In genomic region chr1:188043536-188044245, GRCh38 we compare ENCODE assay signal across 21 cellular contexts.
A peak's percentile ranks its signal among the peaks of the same experiment; 100 is the strongest.
DNase-seq lines count a peak whose midpoint lies in the region; ATAC-seq, FAIRE-seq and TF ChIP-seq lines count a peak whose summit lies in the region.
"Had no signal": no experiment of that assay in that cellular context is flagged by ENCODE, and none has a peak within 500 bp of the region (broad histone marks: within the 10 kb centered on the region; RNA-seq: fewer than 3 reads in every experiment).

No MANE protein-coding gene starts in this region.

- H3K36me3 Mint-ChIP-seq in Calu3 (ENCODE audit: insufficient read depth, unreplicated experiment) = no peaks in the 10 kb centered on the region
- no peaks in the 10 kb centered on the region for H3K36me3 Mint-ChIP-seq in activated naive CD8-positive, alpha-beta T cell treated with anti-CD3 and anti-CD28 coated beads for 36 hours
- H3K36me3 Mint-ChIP-seq: CD4-positive, alpha-beta memory T cell had no signal

- peaks cover 24% of the 10 kb centered on the region for H3K4me1 Mint-ChIP-seq in Calu3 (ENCODE audit: low read depth, unreplicated experiment)
- no peaks in the 10 kb centered on the region for H3K4me1 Mint-ChIP-seq in activated naive CD8-positive, alpha-beta T cell treated with anti-CD3 and anti-CD28 coated beads for 36 hours
- H3K4me1 Mint-ChIP-seq: CD4-positive, alpha-beta memory T cell had no signal

- no peaks in the 10 kb centered on the region for H3K27me3 Mint-ChIP-seq in Calu3 (ENCODE audit: unreplicated experiment)
- no peaks in the 10 kb centered on the region for H3K27me3 Mint-ChIP-seq in activated naive CD8-positive, alpha-beta T cell treated with anti-CD3 and anti-CD28 coated beads for 36 hours
- H3K27me3 Mint-ChIP-seq: CD4-positive, alpha-beta memory T cell had no signal

- H3K27ac ChIP-seq in A549 (no peak overlapping the region), SU-DHL-6 (ENCODE audit: low read depth, low read length) (no peak overlapping the region), endothelial cell of umbilical vein (ENCODE audit: insufficient read depth, low read depth, low read length) (peak overlapping the region; percentile 94)

- H3K27me3 ChIP-seq in SU-DHL-6 (ENCODE audit: low read length) (no peaks in the 10 kb centered on the region), endothelial cell of umbilical vein (ENCODE audit: control insufficient read depth in 2 of 2, insufficient read depth in 2 of 2, low read length in 2 of 2) (no peaks in the 10 kb centered on the region)
- H3K27me3 ChIP-seq: BE2C had no signal

- no peaks in the 10 kb centered on the region for H3F3A ChIP-seq in SU-DHL-6 (ENCODE audit: insufficient read depth)

- CTCF ChIA-PET in A549 (lab: Yijun Ruan, JAX) (no interaction called here), Calu3 (lab: Charles Lee) (no interaction called here), endothelial cell of umbilical vein (lab: Charles Lee) (interaction anchor here (1.0 to 2.4 kb wide), 9 partner anchors 9 to 115 kb away, joined by 3 to 14 read pairs (median 5); no protein-coding TSS in a partner anchor)

- H3K4me3 Mint-ChIP-seq in Calu3 (ENCODE audit: low read depth, unreplicated experiment) = no peak overlapping the region
- H3K4me3 Mint-ChIP-seq in activated naive CD8-positive, alpha-beta T cell treated with anti-CD3 and anti-CD28 coated beads for 36 hours = no peak overlapping the region
- H3K4me3 Mint-ChIP-seq: CD4-positive, alpha-beta memory T cell had no signal

- FAIRE-seq in A549 (lab: Jason Lieb, UNC) (peak; percentile 59), endothelial cell of umbilical vein (lab: Jason Lieb, UNC) (peak; percentile 73)
- FAIRE-seq: GM19239, RCC 7860 had no signal

- POLR2A ChIA-PET in A549 (lab: Yijun Ruan, JAX) (no interaction called here), endothelial cell of umbilical vein (lab: Charles Lee) (interaction anchor here (1.1 kb wide), 1 partner anchor 16 kb away, joined by 3 read pairs; no protein-coding TSS in a partner anchor)

- intact Hi-C loops in Calu3 (cut with micrococcal nuclease; ENCODE audit: unreplicated experiment) = no loop called here
- intact Hi-C loops in endothelial cell of umbilical vein (cut with micrococcal nuclease) = loop anchor here (1.0 to 5.0 kb wide), 8 partner anchors 16 to 1095 kb away; no protein-coding TSS in a partner anchor
- intact Hi-C loops in Right ventricle myocardium inferior (cut with DNase I) = no loop called here

- H3K4me1 ChIP-seq in A549 (no peaks in the 10 kb centered on the region), endothelial cell of umbilical vein (ENCODE audit: control insufficient read depth, extremely low read depth, insufficient read depth, low read length) (peaks cover 33% of the 10 kb centered on the region)
- H3K4me1 ChIP-seq: BE2C, HAP-1 had no signal

- DNase-seq in A549 (ENCODE audit: low read depth in 1 of 2, low spot score in 1 of 2) = no peak
- no peak for DNase-seq in Calu3
- DNase-seq in endothelial cell of umbilical vein (ENCODE audit: low read depth, low spot score) = peak; percentile 92
- no peak for DNase-seq in stimulated activated CD4-positive, alpha-beta T cell treated with anti-CD3 and anti-CD28 coated beads, Interleukin-15, amount 100 ng/mL, for 24 hours
- DNase-seq in activated naive CD8-positive, alpha-beta T cell treated with anti-CD3 and anti-CD28 coated beads for 36 hours = no peak
- no peak for DNase-seq in Right ventricle myocardium inferior (ENCODE audit: missing footprints)
- DNase-seq: BE2C; CD4-positive, alpha-beta memory T cell; KBM-7; MV-4-11; NCI-H2029; NCI-H2171; NCI-H446; NCI-H82; SHP77; SK-N-SH had no signal

- TF ChIP-seq POLR2A in A549 (IDR thresholded peaks at IDR 0.05; ENCODE audit: low read length) (no peak), endothelial cell of umbilical vein (IDR thresholded peaks at IDR 0.05; ENCODE audit: low read depth, low read length) (no peak)

- H4K20me1 ChIP-seq in SU-DHL-6 (ENCODE audit: low read depth, low read length) (no peaks in the 10 kb centered on the region), endothelial cell of umbilical vein (replicated peaks; ENCODE audit: control insufficient read depth, extremely low read depth, insufficient read depth, low read length) (no peaks in the 10 kb centered on the region)

- H2AFZ ChIP-seq in SU-DHL-6 (ENCODE audit: low read depth, low read length, severe bottlenecking) = peak overlapping the region; percentile 71
- no peak overlapping the region for H2AFZ ChIP-seq in endothelial cell of umbilical vein (ENCODE audit: low read depth, low read length)

- H3K4me2 ChIP-seq in A549 (no peak overlapping the region), SU-DHL-6 (ENCODE audit: low read depth, low read length, poor library complexity, severe bottlenecking) (no peak overlapping the region), endothelial cell of umbilical vein (ENCODE audit: insufficient read depth, low read length) (peak overlapping the region; percentile 87)
- H3K4me2 ChIP-seq: SK-N-SH had no signal

- H3K4me3 ChIP-seq in A549 (no peak overlapping the region), SU-DHL-6 (ENCODE audit: insufficient read depth, low read length, poor library complexity, severe bottlenecking) (no peak overlapping the region), endothelial cell of umbilical vein (replicated peaks in 1 of 3; ENCODE audit: insufficient read depth in 1 of 3, low read depth in 1 of 3, low read length in 3 of 3) (peak overlapping the region in 1 of 3 experiments; percentile 26)
- H3K4me3 ChIP-seq: HAP-1 had no signal

- TF ChIP-seq RAD21 in A549 (conservative IDR thresholded peaks at IDR 0.05 in 1 of 2, IDR thresholded peaks at IDR 0.05 in 1 of 2) = no peak

- peaks cover 3% of the 10 kb centered on the region for H3K9me3 Mint-ChIP-seq in Calu3 (ENCODE audit: low read depth, unreplicated experiment)
- H3K9me3 Mint-ChIP-seq in activated naive CD8-positive, alpha-beta T cell treated with anti-CD3 and anti-CD28 coated beads for 36 hours = peaks cover 3% of the 10 kb centered on the region

- no peaks in the 10 kb centered on the region for H3K36me3 ChIP-seq in SU-DHL-6 (ENCODE audit: low read length)
- no peaks in the 10 kb centered on the region for H3K36me3 ChIP-seq in endothelial cell of umbilical vein (ENCODE audit: control insufficient read depth in 2 of 2, extremely low read depth in 1 of 2, insufficient read depth in 2 of 2, low read length in 2 of 2)
- H3K36me3 ChIP-seq: BE2C, HAP-1 had no signal

- BruUV-seq in Calu3 (replicated peaks; lab: Mats Ljungman, UMichigan) (no TSS peak), endothelial cell of umbilical vein (replicated peaks; lab: Mats Ljungman, UMichigan) (TSS peak; percentile 95)

- H3K79me2 ChIP-seq in SU-DHL-6 (ENCODE audit: insufficient read depth, low read length) (no peaks in the 10 kb centered on the region), endothelial cell of umbilical vein (ENCODE audit: control insufficient read depth, insufficient read depth, low read length) (no peaks in the 10 kb centered on the region)

- ATAC-seq in A549 = no peak
- no peak for ATAC-seq in HG03045 (IDR thresholded peaks at IDR 0.05; ENCODE audit: unreplicated experiment)
- ATAC-seq in Right ventricle myocardium inferior = no peak

- TF ChIP-seq CTCF in A549 (IDR thresholded peaks at IDR 0.05) (no peak), Calu3 (IDR thresholded peaks at IDR 0.05; ENCODE audit: unreplicated experiment) (no peak), SU-DHL-6 (IDR thresholded peaks at IDR 0.05; ENCODE audit: insufficient read depth, low read length, poor library complexity, severe bottlenecking) (no peak), endothelial cell of umbilical vein (IDR thresholded peaks at IDR 0.05; ENCODE audit: extremely low read depth in 1 of 2, insufficient read depth in 1 of 2, low read depth in 1 of 2, low read length in 2 of 2) (no peak)

- H3K9me3 ChIP-seq in A549 (no peaks in the 10 kb centered on the region), SU-DHL-6 (ENCODE audit: insufficient read depth, low read length) (no peaks in the 10 kb centered on the region; the same call in 1 of the 2 replicates), endothelial cell of umbilical vein (replicated peaks; ENCODE audit: control insufficient read depth, insufficient read depth, low read length) (no peaks in the 10 kb centered on the region)
- H3K9me3 ChIP-seq: BE2C, HAP-1, SK-N-SH had no signal

- no peak for TF ChIP-seq EP300 in A549 (IDR thresholded peaks at IDR 0.05)

- dilution Hi-C loops in endothelial cell of umbilical vein (cut with MboI; ENCODE audit: extremely low pct_ligation_motif_present, low sequenced_read_pairs) = no loop called here

- H3K9ac ChIP-seq in SU-DHL-6 (ENCODE audit: low read length) = no peak overlapping the region
- peak overlapping the region; percentile 84 for H3K9ac ChIP-seq in endothelial cell of umbilical vein (replicated peaks; ENCODE audit: extremely low read depth, insufficient read depth, low read length)
- H3K9ac ChIP-seq: SK-N-SH had no signal

- H3K9me2 ChIP-seq in SU-DHL-6 (replicated peaks; ENCODE audit: insufficient read depth, low read length) = no peaks in the 10 kb centered on the region
- H3K9me2 ChIP-seq: SK-N-SH had no signal

- H3K27ac Mint-ChIP-seq in Calu3 (ENCODE audit: unreplicated experiment) = peak overlapping the region; percentile 59
- no peak overlapping the region for H3K27ac Mint-ChIP-seq in activated naive CD8-positive, alpha-beta T cell treated with anti-CD3 and anti-CD28 coated beads for 36 hours
- H3K27ac Mint-ChIP-seq: CD4-positive, alpha-beta memory T cell had no signal

- 49% methylated on average over 4 of the region's 4 CpGs for WGBS in A549 (ENCODE audit: missing lambda C conversion rate)

- H3K9me1 ChIP-seq in endothelial cell of umbilical vein (replicated peaks; ENCODE audit: control insufficient read depth, extremely low read depth, insufficient read depth, low read length) = no peaks in the 10 kb centered on the region

TF ChIP-seq in A549, 52 proteins besides CTCF, POLR2A, EP300 and RAD21 (continues in another document):
- no peak for TF ChIP-seq ATOH8 (CRISPR knock-in tag; IDR thresholded peaks at IDR 0.05; ENCODE audit: low read depth)
- no peak for TF ChIP-seq ZFP36 (IDR thresholded peaks at IDR 0.05; ENCODE audit: borderline replicate concordance, partially characterized antibody)

TF ChIP-seq in endothelial cell of umbilical vein, 7 proteins besides CTCF, POLR2A, EP300 and RAD21 (continues in another document):
- TF ChIP-seq JUN (IDR thresholded peaks at IDR 0.05; ENCODE audit: borderline replicate concordance, insufficient read depth, insufficient read length, low read depth) = peak; percentile 93
- TF ChIP-seq GATA2 (IDR thresholded peaks at IDR 0.05; ENCODE audit: insufficient read depth, insufficient read length, low read depth, low read length) = peak; percentile 9
- TF ChIP-seq POLR2AphosphoS5 (IDR thresholded peaks at IDR 0.05; ENCODE audit: insufficient read depth, low read depth, low read length) = peak; percentile 60
- TF ChIP-seq EZH2 (IDR thresholded peaks at IDR 0.05; ENCODE audit: borderline replicate concordance, low read depth, low read length, severe bottlenecking) = no peak
- peak; percentile 90 for TF ChIP-seq FOS (IDR thresholded peaks at IDR 0.05; ENCODE audit: borderline replicate concordance, insufficient read depth, low read length)
- no peak for TF ChIP-seq MAX (IDR thresholded peaks at IDR 0.05; ENCODE audit: insufficient read depth, insufficient read length)
